In genomic region chr2:233193738-233194137, GRCh38 we compare ENCODE assay signal across 23 cellular contexts. TPM values are rescaled to one million over a fixed set of nuclear protein-coding genes. Genes with fewer than 3 reads are reported as not detected.
DNase-seq lines count a peak whose midpoint lies in the region; ATAC-seq and TF ChIP-seq lines count a peak whose summit lies in the region.
"Had no signal": no experiment of that assay in that cellular context is flagged by ENCODE, and none has a peak within 500 bp of the region (broad histone marks: within the 10 kb centered on the region; RNA-seq: fewer than 3 reads in every experiment).

No MANE protein-coding gene starts in this region.

- peak; percentile 42; the same call in 2 of the 3 replicates for ATAC-seq in GM23338
- ATAC-seq in GM18519 (IDR thresholded peaks at IDR 0.05; ENCODE audit: low FRiP score, unreplicated experiment): no peak
- ATAC-seq: HepG2, K562 had no signal

- peaks cover 4% of the 10 kb centered on the region for H3K4me1 Mint-ChIP-seq in activated T-cell treated with anti-CD3 and anti-CD28 coated beads, Interleukin-2, amount 50 U/mL, for 24 hours (ENCODE audit: low read depth)
- H3K4me1 Mint-ChIP-seq in GM23338 (peaks cover 7% of the 10 kb centered on the region), chondrocyte (ENCODE audit: low read depth) (no peaks in the 10 kb centered on the region), neural progenitor cell (peaks cover 4% of the 10 kb centered on the region)

- peaks cover 96% of the 10 kb centered on the region for H3K36me3 Mint-ChIP-seq in activated T-cell treated with anti-CD3 and anti-CD28 coated beads, Interleukin-2, amount 50 U/mL, for 24 hours (ENCODE audit: low read depth)
- H3K36me3 Mint-ChIP-seq in GM23338 (ENCODE audit: low read depth) (peaks cover 8% of the 10 kb centered on the region; the same call in 1 of the 3 replicates), chondrocyte (ENCODE audit: low read depth) (no peaks in the 10 kb centered on the region), neural progenitor cell (no peaks in the 10 kb centered on the region)

- H3K4me3 ChIP-seq in GM23338 (no peak overlapping the region), neural progenitor cell (no peak overlapping the region)
- H3K4me3 ChIP-seq: K562 had no signal

- no peaks in the 10 kb centered on the region for H3F3A ChIP-seq in GM23338 (replicated peaks; ENCODE audit: low read depth)
- H3F3A ChIP-seq in neural progenitor cell (ENCODE audit: low read depth): no peaks in the 10 kb centered on the region

- H3K9ac ChIP-seq in neural progenitor cell: no peak overlapping the region

- DNase-seq in activated T-cell treated with anti-CD3 and anti-CD28 coated beads, Interleukin-2, amount 50 U/mL, for 24 hours: no peak
- DNase-seq in activated T-cell treated with anti-CD3 and anti-CD28 coated beads for 4 hours: no peak
- DNase-seq in GM23338 (ENCODE audit: low spot score): no peak
- peak; percentile 40 for DNase-seq in chondrocyte (ENCODE audit: low spot score)
- DNase-seq in neural progenitor cell (ENCODE audit: low spot score): no peak
- DNase-seq in NOMO-1 treated with DMSO at 0.1 percent for 48 hours (lab: John Stamatoyannopoulos, UW; ENCODE audit: unreplicated experiment): no peak
- no peak for DNase-seq in KG1 (lab: John Stamatoyannopoulos, UW)
- DNase-seq: AML-193, C1 segment of cervical spinal cord, DMS53, GDM1, HCEC 1CT, NCI-H1105, NCI-H2029 treated with DMSO at 0.1 percent for 48 hours, NCI-H226, NCI-H510A treated with DMSO at 0.1 percent for 48 hours, NCI-H748 treated with DMSO at 0.1 percent for 48 hours, SHP77 treated with DMSO at 0.1 percent for 48 hours had no signal

- no peaks in the 10 kb centered on the region for H3K9me3 ChIP-seq in neural progenitor cell (ENCODE audit: low read depth)

- no peak overlapping the region for H3K27ac ChIP-seq in GM23338 (ENCODE audit: low read depth)
- no peak overlapping the region for H3K27ac ChIP-seq in neural progenitor cell
- H3K27ac ChIP-seq: HL-60, RWPE1 had no signal

- no peaks in the 10 kb centered on the region for H3K79me2 ChIP-seq in GM23338 (replicated peaks; ENCODE audit: insufficient read depth)
- no peaks in the 10 kb centered on the region for H3K79me2 ChIP-seq in neural progenitor cell (ENCODE audit: low read depth)

- H3K9me2 ChIP-seq in GM23338 (ENCODE audit: insufficient read depth): no peaks in the 10 kb centered on the region

- H4K20me1 ChIP-seq in GM23338 (replicated peaks; ENCODE audit: insufficient read depth): no peaks in the 10 kb centered on the region
- no peaks in the 10 kb centered on the region for H4K20me1 ChIP-seq in neural progenitor cell (ENCODE audit: low read depth)

- no peaks in the 10 kb centered on the region for H3K9me3 Mint-ChIP-seq in activated T-cell treated with anti-CD3 and anti-CD28 coated beads, Interleukin-2, amount 50 U/mL, for 24 hours
- no peaks in the 10 kb centered on the region; the same call in 2 of the 3 replicates for H3K9me3 Mint-ChIP-seq in GM23338
- no peaks in the 10 kb centered on the region for H3K9me3 Mint-ChIP-seq in chondrocyte (ENCODE audit: low read depth)
- H3K9me3 Mint-ChIP-seq in neural progenitor cell: no peaks in the 10 kb centered on the region

- H3K27ac Mint-ChIP-seq in activated T-cell treated with anti-CD3 and anti-CD28 coated beads, Interleukin-2, amount 50 U/mL, for 24 hours: peak overlapping the region; percentile 28
- H3K27ac Mint-ChIP-seq in GM23338 (no peak overlapping the region), chondrocyte (ENCODE audit: unreplicated experiment) (no peak overlapping the region), neural progenitor cell (peak overlapping the region; percentile 47)

- H2AFZ ChIP-seq in GM23338 (no peak overlapping the region), neural progenitor cell (replicated peaks) (no peak overlapping the region)

- no peak overlapping the region for H3K4me3 Mint-ChIP-seq in activated T-cell treated with anti-CD3 and anti-CD28 coated beads, Interleukin-2, amount 50 U/mL, for 24 hours
- H3K4me3 Mint-ChIP-seq in GM23338 (no peak overlapping the region), chondrocyte (ENCODE audit: unreplicated experiment) (no peak overlapping the region), neural progenitor cell (no peak overlapping the region)

- no peaks in the 10 kb centered on the region for H3K36me3 ChIP-seq in GM23338 (ENCODE audit: insufficient read depth)
- H3K36me3 ChIP-seq in neural progenitor cell: no peaks in the 10 kb centered on the region

- no peaks in the 10 kb centered on the region for H3K27me3 Mint-ChIP-seq in activated T-cell treated with anti-CD3 and anti-CD28 coated beads, Interleukin-2, amount 50 U/mL, for 24 hours
- H3K27me3 Mint-ChIP-seq in GM23338 (ENCODE audit: insufficient read depth, low read depth, poor library complexity) (peaks cover 5% of the 10 kb centered on the region), chondrocyte (ENCODE audit: low read depth) (peaks cover 2% of the 10 kb centered on the region), neural progenitor cell (ENCODE audit: insufficient read depth, low read depth) (peaks cover 17% of the 10 kb centered on the region)

- H3K4me2 ChIP-seq in GM23338 (no peak overlapping the region), neural progenitor cell (no peak overlapping the region)

- no peaks in the 10 kb centered on the region for H3K27me3 ChIP-seq in GM23338 (ENCODE audit: insufficient read depth)
- no peaks in the 10 kb centered on the region for H3K27me3 ChIP-seq in neural progenitor cell

- no peaks in the 10 kb centered on the region for H3K4me1 ChIP-seq in GM23338 (ENCODE audit: insufficient read depth)
- no peaks in the 10 kb centered on the region for H3K4me1 ChIP-seq in neural progenitor cell

- TF ChIP-seq CTCF in GM23338 (conservative IDR thresholded peaks at IDR 0.05; ENCODE audit: low read depth in 2 of 2) (0 out of 4 replicates have a peak, but pooled peaks of 1 of the 2 experiments have one; percentile 9), chondrocyte (IDR thresholded peaks at IDR 0.05) (no peak), neural progenitor cell (IDR thresholded peaks at IDR 0.05) (no peak)

TF ChIP-seq in GM23338, 12 proteins besides CTCF, POLR2A, EP300 and RAD21 (continues in another document):
- TF ChIP-seq, protein P1, sequence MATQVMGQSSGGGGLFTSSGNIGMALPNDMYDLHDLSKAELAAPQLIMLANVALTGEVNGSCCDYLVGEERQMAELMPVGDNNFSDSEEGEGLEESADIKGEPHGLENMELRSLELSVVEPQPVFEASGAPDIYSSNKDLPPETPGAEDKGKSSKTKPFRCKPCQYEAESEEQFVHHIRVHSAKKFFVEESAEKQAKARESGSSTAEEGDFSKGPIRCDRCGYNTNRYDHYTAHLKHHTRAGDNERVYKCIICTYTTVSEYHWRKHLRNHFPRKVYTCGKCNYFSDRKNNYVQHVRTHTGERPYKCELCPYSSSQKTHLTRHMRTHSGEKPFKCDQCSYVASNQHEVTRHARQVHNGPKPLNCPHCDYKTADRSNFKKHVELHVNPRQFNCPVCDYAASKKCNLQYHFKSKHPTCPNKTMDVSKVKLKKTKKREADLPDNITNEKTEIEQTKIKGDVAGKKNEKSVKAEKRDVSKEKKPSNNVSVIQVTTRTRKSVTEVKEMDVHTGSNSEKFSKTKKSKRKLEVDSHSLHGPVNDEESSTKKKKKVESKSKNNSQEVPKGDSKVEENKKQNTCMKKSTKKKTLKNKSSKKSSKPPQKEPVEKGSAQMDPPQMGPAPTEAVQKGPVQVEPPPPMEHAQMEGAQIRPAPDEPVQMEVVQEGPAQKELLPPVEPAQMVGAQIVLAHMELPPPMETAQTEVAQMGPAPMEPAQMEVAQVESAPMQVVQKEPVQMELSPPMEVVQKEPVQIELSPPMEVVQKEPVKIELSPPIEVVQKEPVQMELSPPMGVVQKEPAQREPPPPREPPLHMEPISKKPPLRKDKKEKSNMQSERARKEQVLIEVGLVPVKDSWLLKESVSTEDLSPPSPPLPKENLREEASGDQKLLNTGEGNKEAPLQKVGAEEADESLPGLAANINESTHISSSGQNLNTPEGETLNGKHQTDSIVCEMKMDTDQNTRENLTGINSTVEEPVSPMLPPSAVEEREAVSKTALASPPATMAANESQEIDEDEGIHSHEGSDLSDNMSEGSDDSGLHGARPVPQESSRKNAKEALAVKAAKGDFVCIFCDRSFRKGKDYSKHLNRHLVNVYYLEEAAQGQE (IDR thresholded peaks at IDR 0.05; ENCODE audit: unreplicated experiment): no peak
- TF ChIP-seq, protein P2, sequence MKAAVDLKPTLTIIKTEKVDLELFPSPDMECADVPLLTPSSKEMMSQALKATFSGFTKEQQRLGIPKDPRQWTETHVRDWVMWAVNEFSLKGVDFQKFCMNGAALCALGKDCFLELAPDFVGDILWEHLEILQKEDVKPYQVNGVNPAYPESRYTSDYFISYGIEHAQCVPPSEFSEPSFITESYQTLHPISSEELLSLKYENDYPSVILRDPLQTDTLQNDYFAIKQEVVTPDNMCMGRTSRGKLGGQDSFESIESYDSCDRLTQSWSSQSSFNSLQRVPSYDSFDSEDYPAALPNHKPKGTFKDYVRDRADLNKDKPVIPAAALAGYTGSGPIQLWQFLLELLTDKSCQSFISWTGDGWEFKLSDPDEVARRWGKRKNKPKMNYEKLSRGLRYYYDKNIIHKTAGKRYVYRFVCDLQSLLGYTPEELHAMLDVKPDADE (IDR thresholded peaks at IDR 0.05): no peak
- TF ChIP-seq EZH2 (IDR thresholded peaks at IDR 0.05; ENCODE audit: low read depth, unreplicated experiment) (no peak), EZH2phosphoT487 (IDR thresholded peaks at IDR 0.05; ENCODE audit: unreplicated experiment) (no peak), JUNB (IDR thresholded peaks at IDR 0.05; ENCODE audit: unreplicated experiment) (no peak), ZNF114 (CRISPR knock-in tag; IDR thresholded peaks at IDR 0.05) (no peak)

RNA-seq across cellular contexts. Expression of gene ATG16L1, which starts 57.7 kb away (rescaled TPM):
- total RNA-seq in GM23338 (2014; rRNA removed; shearing (Covaris generic)): 31.8 and 37.9 TPM in 2 replicates
- polyA plus RNA-seq in GM23338 (2016; fragmentation: Nextera tagmentation; extraction: Ambion mirVana): 12.3 and 15.3 TPM in 2 replicates
- 23.8 to 25.7 TPM (median 24.8 TPM) in 3 replicates for total RNA-seq in chondrocyte
- total RNA-seq in neural progenitor cell (ENCODE audit: low replicate concordance): 25.3 and 29.9 TPM in 2 replicates

Comparison
In these comparisons a context has a peak if more than half of its experiments do, and no peak if none do; other contexts are left out.
1. H3K27ac Mint-ChIP-seq: peak in activated T-cell treated with anti-CD3 and anti-CD28 coated beads, Interleukin-2, amount 50 U/mL, for 24 hours (single experiment) and neural progenitor cell (single experiment); none in GM23338 (single experiment) and chondrocyte (single experiment).